ENCODE assay signal across 8 cellular contexts in genomic region chr7:6577369-6578113, GRCh38. TPM values are rescaled to one million over a fixed set of nuclear protein-coding genes. Genes with fewer than 3 reads are reported as not detected.
A peak's percentile ranks its signal among the peaks of the same experiment; 100 is the strongest.
DNase-seq lines count a peak whose midpoint lies in the region; ATAC-seq and TF ChIP-seq lines count a peak whose summit lies in the region.

TSS of gene ZDHHC4 (plus strand) at chr7:6577454. CDS start at chr7:6580562, 3,108 bp downstream.

- H3K4me1 ChIP-seq in right lobe of liver: peaks cover 0 to 7% (median 3%) of the 10 kb centered on the region in 4 donors

- intact Hi-C loops in right lobe of liver (cut with DNase I): no loop called here

- H3K36me3 ChIP-seq in right lobe of liver: peaks cover 0 to 24% (median 0%) of the 10 kb centered on the region in 4 donors

- no peaks in the 10 kb centered on the region for H3K9me3 ChIP-seq in right lobe of liver

- peak within 1 kb of the TSS; percentile 88 to 95 (median 91) for H3K27ac ChIP-seq in right lobe of liver

- peak; percentile 94 for ATAC-seq in GM19351 (IDR thresholded peaks at IDR 0.05; ENCODE audit: unreplicated experiment)
- peak; percentile 98 for ATAC-seq in HG03520 (IDR thresholded peaks at IDR 0.05; ENCODE audit: unreplicated experiment)
- ATAC-seq in right lobe of liver: peak; percentile 91 to 99 (median 97)

- WGBS in right lobe of liver (ENCODE audit: insufficient coverage, low coverage, low lambda C conversion rate, missing lambda C conversion rate): 20% methylated on average over 24 of the region's 51 CpGs

- no peaks in the 10 kb centered on the region for H3K27me3 ChIP-seq in right lobe of liver

- H3K4me3 ChIP-seq in right lobe of liver: peak within 1 kb of the TSS; percentile 70 to 84 (median 73)

- peak; percentile 95 for TF ChIP-seq POLR2A in right lobe of liver (IDR thresholded peaks at IDR 0.05)

- no peak for TF ChIP-seq CTCF in right lobe of liver (IDR thresholded peaks at IDR 0.05)

- peak in 13 of 14 donors; percentile 38 to 86 (median 65) for DNase-seq in C1 segment of cervical spinal cord (lab: John Stamatoyannopoulos, UW)
- DNase-seq in NCI-H748 (lab: John Stamatoyannopoulos, UW; ENCODE audit: unreplicated experiment): peak; percentile 94
- DNase-seq in activated CD4-positive, alpha-beta T cell treated with anti-CD3 and anti-CD28 coated beads, Interleukin-2, amount 50 U/mL, for 24 hours (ENCODE audit: low read depth in 1 of 2, low spot score in 1 of 2): peak; percentile 70 to 82
- peak; percentile 89 for DNase-seq in dermis blood vessel endothelial cell
- DNase-seq in right lobe of liver: peak; percentile 89 to 91 (median 89)
- DNase-seq in stimulated activated CD4-positive, alpha-beta T cell treated with anti-CD3 and anti-CD28 coated beads, Interleukin-4, amount 100 ng/mL, for 24 hours: peak; percentile 90

RNA-seq across cellular contexts. Expression of gene ZDHHC4, which starts in this region (rescaled TPM):
- total RNA-seq in dermis blood vessel endothelial cell: 37.1 and 49.2 TPM in 2 replicates
- 10 to 100 TPM; 27.9 to 48.5 (median 36.9) TPM for total RNA-seq in right lobe of liver

Comparison
In these comparisons a context has a peak if more than half of its experiments do, and no peak if none do; other contexts are left out.
1. Peak in every context shown above with its lines: DNase-seq, ATAC-seq, H3K4me3 ChIP-seq and H3K27ac ChIP-seq.